ENCODE assay signal across 1 cellular context in genomic region chr17:19005789-19006430, GRCh38.
TF ChIP-seq lines count a peak whose summit lies in the region.

No MANE protein-coding gene starts in this region.

TF ChIP-seq in GM23338, 12 proteins besides CTCF, POLR2A, EP300 and RAD21 (continued from another document):
- TF ChIP-seq ZNF462 (CRISPR knock-in tag; IDR thresholded peaks at IDR 0.05) (no peak), REST (IDR thresholded peaks at IDR 0.05; ENCODE audit: unreplicated experiment) (no peak), EZH2phosphoT487 (IDR thresholded peaks at IDR 0.05; ENCODE audit: unreplicated experiment) (no peak), EZH2 (IDR thresholded peaks at IDR 0.05; ENCODE audit: low read depth, unreplicated experiment) (no peak), ZNF331 (CRISPR knock-in tag; IDR thresholded peaks at IDR 0.05; ENCODE audit: low read depth) (no peak), JUNB (IDR thresholded peaks at IDR 0.05; ENCODE audit: unreplicated experiment) (no peak), CREB1 (CRISPR knock-in tag; IDR thresholded peaks at IDR 0.05; ENCODE audit: low read depth) (no peak), NANOG (IDR thresholded peaks at IDR 0.05; ENCODE audit: borderline replicate concordance) (no peak)
